20 cellular contexts compared by ENCODE assay signal in genomic region chr13:106981050-106981449, GRCh38.
DNase-seq lines count a peak whose midpoint lies in the region; ATAC-seq and TF ChIP-seq lines count a peak whose summit lies in the region.
"Had no signal": no experiment of that assay in that cellular context is flagged by ENCODE, and none has a peak within 500 bp of the region (broad histone marks: within the 10 kb centered on the region; RNA-seq: fewer than 3 reads in every experiment).

No MANE protein-coding gene starts in this region.

- TF ChIP-seq EP300 in gastroesophageal sphincter (IDR thresholded peaks at IDR 0.05) = no peak

- no peak overlapping the region for H3K4me3 ChIP-seq in gastroesophageal sphincter
- H3K4me3 ChIP-seq: GM12878 had no signal

- no peaks in the 10 kb centered on the region for H3K36me3 ChIP-seq in gastroesophageal sphincter
- H3K36me3 ChIP-seq: BE2C had no signal

- no peak for TF ChIP-seq POLR2A in gastroesophageal sphincter (IDR thresholded peaks at IDR 0.05)

- TF ChIP-seq CTCF in gastroesophageal sphincter (IDR thresholded peaks at IDR 0.05) = no peak

- 18 to 33% methylated on average over 1 to 2 of the region's 2 CpGs for WGBS in gastroesophageal sphincter (ENCODE audit: low coverage in 1 of 2), 2 donors

- no peaks in the 10 kb centered on the region for H3K9me3 ChIP-seq in gastroesophageal sphincter
- H3K9me3 ChIP-seq: BE2C had no signal

- peak; percentile 54 for ATAC-seq in gastroesophageal sphincter
- no peak for ATAC-seq in GM18907 (IDR thresholded peaks at IDR 0.05; ENCODE audit: unreplicated experiment)
- ATAC-seq: GM12878, HepG2 had no signal

- H3K27ac ChIP-seq in gastroesophageal sphincter = peak overlapping the region in 1 of 4 donors; percentile 64

- peaks cover 0 to 19% (median 0%) of the 10 kb centered on the region in 3 donors for H3K4me1 ChIP-seq in gastroesophageal sphincter
- H3K4me1 ChIP-seq: BE2C had no signal

- DNase-seq in Ammon's horn (ENCODE audit: low spot score) = peak; percentile 30
- peak; percentile 54 for DNase-seq in medulla oblongata (ENCODE audit: extremely low spot score)
- DNase-seq in pons (ENCODE audit: low spot score) = peak; percentile 22
- no peak for DNase-seq in SHP77 (lab: John Stamatoyannopoulos, UW)
- DNase-seq in RPMI8226 = no peak
- no peak for DNase-seq in T-helper 9 cell
- DNase-seq: 8988T; BE2C; CD4-positive, CD25-positive, alpha-beta regulatory T cell; CD8-positive, alpha-beta memory T cell; COR-L47; DMS 273 treated with DMSO at 0.1 percent for 48 hours; DMS53; DND-41; EL; H9 had no signal

- no peaks in the 10 kb centered on the region for H3K27me3 ChIP-seq in gastroesophageal sphincter
- H3K27me3 ChIP-seq: BE2C had no signal

Comparison
In these comparisons a context has a peak if more than half of its experiments do, and no peak if none do; other contexts are left out.
1. DNase-seq: peak in Ammon's horn (single experiment), medulla oblongata (single experiment) and pons (single experiment); none in SHP77 (0 of 2), RPMI8226 (single experiment) and T-helper 9 cell (single experiment).